ENCODE assay signal across 11 cellular contexts in the genomic region with DNA sequence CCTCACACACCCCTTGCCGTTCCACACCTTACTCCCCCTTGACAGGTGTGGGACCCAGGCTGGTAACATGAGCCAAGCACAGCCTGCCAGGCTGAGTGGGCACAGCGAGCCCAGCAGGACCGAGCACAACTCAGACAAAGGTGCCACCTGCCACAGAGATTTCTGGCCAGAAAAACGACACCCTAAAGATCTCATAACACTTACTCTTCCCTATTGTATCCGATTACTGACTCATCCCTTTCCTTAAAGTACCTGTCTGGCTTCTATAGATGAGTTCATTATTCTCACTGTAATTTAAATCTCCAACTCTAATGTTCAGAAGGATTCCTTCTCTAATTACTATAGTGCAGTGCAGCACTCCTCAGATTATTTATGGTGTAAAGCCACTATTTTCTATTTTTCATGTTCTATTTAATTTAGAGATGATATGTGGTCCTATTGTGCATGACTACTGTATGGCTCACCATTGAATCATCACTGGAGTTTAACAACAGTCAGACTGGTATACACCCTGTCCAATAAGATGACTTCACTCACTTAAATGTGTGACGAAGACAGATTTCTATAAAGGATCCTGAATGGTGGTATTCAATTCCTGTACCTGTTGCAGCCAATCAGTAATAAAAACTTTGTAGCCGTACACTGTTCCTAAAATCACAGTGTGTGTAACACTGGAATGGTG. TPM values are rescaled to one million over a fixed set of nuclear protein-coding genes. Genes with fewer than 3 reads are reported as not detected.
DNase-seq lines count a peak whose midpoint lies in the region; ATAC-seq and TF ChIP-seq lines count a peak whose summit lies in the region.
"Had no signal": no experiment of that assay in that cellular context is flagged by ENCODE, and none has a peak within 500 bp of the region (broad histone marks: within the 10 kb centered on the region; RNA-seq: fewer than 3 reads in every experiment).

No MANE protein-coding gene starts in this region.

- intact Hi-C loops in PC-3 (cut with micrococcal nuclease), result no loop called here

- H3K9me3 ChIP-seq in PC-3 (ENCODE audit: low read length) (no peaks in the 10 kb centered on the region), Peyer's patch (no peaks in the 10 kb centered on the region)
- H3K9me3 ChIP-seq: HAP-1 had no signal

- H3K27me3 ChIP-seq in PC-3 (ENCODE audit: low read length), result no peaks in the 10 kb centered on the region
- H3K27me3 ChIP-seq in Peyer's patch, result no peaks in the 10 kb centered on the region

- no peaks in the 10 kb centered on the region for H3K9me2 ChIP-seq in PC-3 (replicated peaks; ENCODE audit: low read length)

- DNase-seq in A172 (ENCODE audit: low spot score), result peak; percentile 78
- peak; percentile 42 for DNase-seq in HPDE6-E6E7 (ENCODE audit: extremely low spot score)
- peak; percentile 85 for DNase-seq in PC-3
- DNase-seq in fibroblast of peridontal ligament (ENCODE audit: extremely low read depth), result peak; percentile 57
- DNase-seq in mesenteric fat pad (ENCODE audit: low spot score), result no peak
- DNase-seq in Peyer's patch, result no peak
- no peak for DNase-seq in left lobe of liver (ENCODE audit: low spot score)
- DNase-seq: left cardiac atrium; stimulated activated CD4-positive, alpha-beta T cell treated with anti-CD3 and anti-CD28 coated beads, Interleukin-4, amount 100 ng/mL, for 24 hours had no signal

- H3K9ac ChIP-seq in PC-3 (ENCODE audit: low read length), result no peak overlapping the region

- CTCF ChIA-PET in PC-3 (lab: Charles Lee), result no interaction called here

- TF ChIP-seq POLR2A in Peyer's patch (IDR thresholded peaks at IDR 0.05), result no peak

- H3K36me3 ChIP-seq in PC-3 (ENCODE audit: low read depth, low read length) (no peaks in the 10 kb centered on the region), Peyer's patch (no peaks in the 10 kb centered on the region)
- H3K36me3 ChIP-seq: HAP-1 had no signal

- TF ChIP-seq CTCF in PC-3 (conservative IDR thresholded peaks at IDR 0.05; ENCODE audit: low read depth, low read length) (no peak), Peyer's patch (IDR thresholded peaks at IDR 0.05) (no peak)

- POLR2A ChIA-PET in PC-3 (lab: Charles Lee; ENCODE audit: unreplicated experiment), result no interaction called here

- H3K4me1 ChIP-seq in PC-3 (ENCODE audit: insufficient read depth, low read length), result peaks cover 15% of the 10 kb centered on the region
- H3K4me1 ChIP-seq in Peyer's patch, result no peaks in the 10 kb centered on the region
- H3K4me1 ChIP-seq: HAP-1 had no signal

- ATAC-seq in PC-3 (peak; percentile 98), GM21723 (IDR thresholded peaks at IDR 0.05; ENCODE audit: unreplicated experiment) (no peak), left lobe of liver (no peak)
- ATAC-seq: left cardiac atrium had no signal

- H3K4me3 ChIP-seq in PC-3 (ENCODE audit: low read length), result no peak overlapping the region
- H3K4me3 ChIP-seq in Peyer's patch, result no peak overlapping the region
- H3K4me3 ChIP-seq: HAP-1 had no signal

- H3K4me2 ChIP-seq in PC-3 (ENCODE audit: low read length), result peak overlapping the region; percentile 49

- no peaks in the 10 kb centered on the region for H3F3A ChIP-seq in PC-3 (ENCODE audit: low read length, unreplicated experiment)

- peak overlapping the region; percentile 36 for H3K27ac ChIP-seq in PC-3 (ENCODE audit: low read length)
- H3K27ac ChIP-seq in Peyer's patch, result no peak overlapping the region

- no peaks in the 10 kb centered on the region for H4K20me1 ChIP-seq in PC-3 (ENCODE audit: low read length)

- BruUV-seq in PC-3 (replicated peaks; lab: Mats Ljungman, UMichigan), result no TSS peak

- no peak overlapping the region for H2AFZ ChIP-seq in PC-3 (ENCODE audit: low read length)

- no peaks in the 10 kb centered on the region for H3K79me2 ChIP-seq in PC-3 (ENCODE audit: low read length)

RNA-seq across cellular contexts. Expression of a gene that starts 7.6 kb away (rescaled TPM):
- total RNA-seq in A172 (2014; rRNA removed; shearing (Covaris generic)), result 8.1 and 8.5 TPM in 2 replicates
- 0.04 and 0.17 TPM in 2 replicates for total RNA-seq in PC-3 (2014; rRNA removed)
- total RNA-seq in mesenteric fat pad, result 0.06 TPM
- total RNA-seq in Peyer's patch, result 1 to 10 TPM; 1.7 to 7.5 (median 3.6) TPM
- total RNA-seq in left lobe of liver, result 2.4 TPM

Comparison
In these comparisons a context has a peak if more than half of its experiments do, and no peak if none do; other contexts are left out.
1. DNase-seq: peak in A172 (single experiment), HPDE6-E6E7 (single experiment), PC-3 (single experiment) and fibroblast of peridontal ligament (single experiment); none in mesenteric fat pad (single experiment), Peyer's patch (0 of 3) and left lobe of liver (single experiment).